Comparison of ENCODE assay signal across 24 cellular contexts in genomic region chr13:80296638-80297037, GRCh38.
"Had no signal": no experiment of that assay in that cellular context is flagged by ENCODE, and none has a peak within 500 bp of the region (broad histone marks: within the 10 kb centered on the region; RNA-seq: fewer than 3 reads in every experiment).

No MANE protein-coding gene starts in this region.

- H3K36me3 ChIP-seq: brain microvascular endothelial cell, pancreas, right lobe of liver, thoracic aorta, upper lobe of left lung had no signal

- FAIRE-seq: colon, pancreas had no signal

- H3K4me3 ChIP-seq: dorsolateral prefrontal cortex, mucosa of descending colon, pancreas, right lobe of liver, smooth muscle cell, thoracic aorta, upper lobe of left lung had no signal

- H3K9me3 Mint-ChIP-seq: activated CD4-positive, alpha-beta T cell treated with anti-CD3 and anti-CD28 coated beads, Interleukin-2, amount 10 ng/mL, durations not matched to agents 24 days and 14 days; activated naive CD4-positive, alpha-beta T cell treated with anti-CD3 and anti-CD28 coated beads, Interleukin-2, amount 10 ng/mL, durations not matched to agents 7 days and 5 days; naive B cell; stimulated activated memory B cell treated with anti-CD40 and anti-IgM and Interleukin-4, amounts not matched to agents 10 μg/mL and 1 μg/mL and 100 μg/mL, for 72 hours had no signal

- H3K36me3 Mint-ChIP-seq: activated naive CD4-positive, alpha-beta T cell treated with anti-CD3 and anti-CD28 coated beads, Interleukin-2, amount 10 ng/mL, durations not matched to agents 7 days and 5 days; naive B cell; stimulated activated memory B cell treated with anti-CD40 and anti-IgM and Interleukin-4, amounts not matched to agents 10 μg/mL and 1 μg/mL and 100 μg/mL, for 72 hours; T-cell had no signal

- H3K9me3 ChIP-seq: mucosa of descending colon, pancreas, right lobe of liver, thoracic aorta, upper lobe of left lung had no signal

- H3K4me1 ChIP-seq: foreskin keratinocyte, pancreas, right lobe of liver, upper lobe of left lung had no signal

- H3K27me3 ChIP-seq: brain microvascular endothelial cell, dorsolateral prefrontal cortex, foreskin keratinocyte, pancreas, right lobe of liver, upper lobe of left lung had no signal

- H3K4me2 ChIP-seq: smooth muscle cell had no signal

- H3K27ac ChIP-seq: brain microvascular endothelial cell, dorsolateral prefrontal cortex, epithelial cell of prostate, foreskin keratinocyte, pancreas, right lobe of liver, thoracic aorta, upper lobe of left lung had no signal

- DNase-seq: activated CD8-positive, alpha-beta memory T cell treated with anti-CD3 and anti-CD28 coated beads, Interleukin-2, amount 50 U/mL, for 4 hours; activated effector memory CD4-positive, alpha-beta T cell treated with Interleukin-2 at 50 U/mL for 16 hours; activated naive CD4-positive, alpha-beta T cell treated with anti-CD3 and anti-CD28 coated beads, Interleukin-2, amount 10 ng/mL, durations not matched to agents 7 days and 5 days; activated T-cell treated with anti-CD3 and anti-CD28 coated beads, Interleukin-2, amount 50 U/mL, for 48 hours; brain microvascular endothelial cell; central memory CD4-positive, alpha-beta T cell; dorsolateral prefrontal cortex; foreskin keratinocyte; glutamatergic neuron; hippocampal formation; left ventricle myocardium superior; naive B cell; pancreas; right lobe of liver; stimulated activated CD4-positive, alpha-beta T cell treated with anti-CD3 and anti-CD28 coated beads, Interleukin-4, amount 100 ng/mL, for 24 hours; T-cell; upper lobe of left lung had no signal

- H3K27ac Mint-ChIP-seq: activated CD4-positive, alpha-beta T cell treated with anti-CD3 and anti-CD28 coated beads, Interleukin-2, amount 10 ng/mL, durations not matched to agents 24 days and 14 days; activated naive CD4-positive, alpha-beta T cell treated with anti-CD3 and anti-CD28 coated beads, Interleukin-2, amount 10 ng/mL, durations not matched to agents 7 days and 5 days; stimulated activated memory B cell treated with anti-CD40 and anti-IgM and Interleukin-4, amounts not matched to agents 10 μg/mL and 1 μg/mL and 100 μg/mL, for 72 hours; T-cell had no signal

- H3K27me3 Mint-ChIP-seq: activated CD4-positive, alpha-beta T cell treated with anti-CD3 and anti-CD28 coated beads, Interleukin-2, amount 10 ng/mL, durations not matched to agents 24 days and 14 days; activated naive CD4-positive, alpha-beta T cell treated with anti-CD3 and anti-CD28 coated beads, Interleukin-2, amount 10 ng/mL, durations not matched to agents 7 days and 5 days; naive B cell; stimulated activated memory B cell treated with anti-CD40 and anti-IgM and Interleukin-4, amounts not matched to agents 10 μg/mL and 1 μg/mL and 100 μg/mL, for 72 hours; T-cell had no signal

- H3K4me1 Mint-ChIP-seq: activated CD4-positive, alpha-beta T cell treated with anti-CD3 and anti-CD28 coated beads, Interleukin-2, amount 10 ng/mL, durations not matched to agents 24 days and 14 days; activated naive CD4-positive, alpha-beta T cell treated with anti-CD3 and anti-CD28 coated beads, Interleukin-2, amount 10 ng/mL, durations not matched to agents 7 days and 5 days; stimulated activated memory B cell treated with anti-CD40 and anti-IgM and Interleukin-4, amounts not matched to agents 10 μg/mL and 1 μg/mL and 100 μg/mL, for 72 hours; T-cell had no signal

- H3K4me3 Mint-ChIP-seq: activated CD4-positive, alpha-beta T cell treated with anti-CD3 and anti-CD28 coated beads, Interleukin-2, amount 10 ng/mL, durations not matched to agents 24 days and 14 days; activated naive CD4-positive, alpha-beta T cell treated with anti-CD3 and anti-CD28 coated beads, Interleukin-2, amount 10 ng/mL, durations not matched to agents 7 days and 5 days; naive B cell; stimulated activated memory B cell treated with anti-CD40 and anti-IgM and Interleukin-4, amounts not matched to agents 10 μg/mL and 1 μg/mL and 100 μg/mL, for 72 hours; T-cell had no signal

- ATAC-seq: foreskin keratinocyte; left ventricle myocardium superior; pancreas; stimulated activated memory B cell treated with anti-CD40 and anti-IgM and Interleukin-4, amounts not matched to agents 10 μg/mL and 1 μg/mL and 100 μg/mL, for 72 hours; T-cell had no signal
